In genomic region chr1:8886031-8886524, GRCh38 we compare ENCODE assay signal across 3 cellular contexts. TPM values are rescaled to one million over a fixed set of nuclear protein-coding genes. Genes with fewer than 3 reads are reported as not detected.
"Had no signal": no experiment of that assay in that cellular context is flagged by ENCODE, and none has a peak within 500 bp of the region (broad histone marks: within the 10 kb centered on the region; RNA-seq: fewer than 3 reads in every experiment).

No MANE protein-coding gene starts in this region.

RNA-seq across cellular contexts. Expression of gene CA6, which starts 59.6 kb away (rescaled TPM):
- total RNA-seq: bronchial epithelial cell, IMR-90, SJSA1 had no signal
- polyA plus RNA-seq: IMR-90 had no signal
